In the genomic region with DNA sequence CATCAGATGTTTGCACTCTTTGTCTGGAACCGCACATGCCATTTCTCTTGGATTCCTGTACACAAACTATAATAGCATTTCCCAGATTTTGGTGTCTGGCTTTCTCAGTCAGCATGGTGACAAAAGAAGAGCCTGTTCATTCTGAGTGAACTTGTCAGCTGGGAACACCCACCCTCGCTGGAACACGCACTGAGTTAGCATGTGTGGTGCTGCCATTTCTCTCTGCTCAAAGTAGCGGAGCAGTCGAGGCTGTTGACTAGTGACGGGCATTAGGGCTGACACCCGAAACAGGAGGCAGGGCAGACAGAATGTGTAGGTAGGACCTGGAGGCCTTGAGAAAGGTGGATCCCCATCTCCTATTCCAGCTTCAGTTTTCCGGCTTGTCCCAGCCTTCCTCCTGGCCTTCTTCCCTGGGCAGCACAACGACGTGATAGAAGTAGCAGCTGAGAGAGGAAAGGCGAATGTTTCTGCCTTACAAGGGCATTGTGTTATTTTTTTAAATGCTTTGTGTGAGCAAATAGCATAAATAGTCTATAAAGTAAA, we compare ENCODE assay signal across 12 cellular contexts.
DNase-seq lines count a peak whose midpoint lies in the region; ATAC-seq, FAIRE-seq and TF ChIP-seq lines count a peak whose summit lies in the region.
"Had no signal": no experiment of that assay in that cellular context is flagged by ENCODE, and none has a peak within 500 bp of the region (broad histone marks: within the 10 kb centered on the region; RNA-seq: fewer than 3 reads in every experiment).

No MANE protein-coding gene starts in this region.

- DNase-seq in RWPE1 (ENCODE audit: low spot score): no peak
- peak; percentile 66 for DNase-seq in endodermal cell
- DNase-seq in naive thymus-derived CD4-positive, alpha-beta T cell: no peak
- DNase-seq in type B pancreatic cell (ENCODE audit: extremely low spot score, unreplicated experiment): no peak
- DNase-seq in HTR-8/SVneo (ENCODE audit: insufficient read length, low spot score): no peak
- DNase-seq: NCI-H1436 treated with DMSO at 0.1 percent for 48 hours, SIG-M5 had no signal

- POLR2A ChIA-PET in RWPE1 (lab: Yijun Ruan, JAX; ENCODE audit: low non-redundant PET): no interaction called here
- POLR2A ChIA-PET in naive thymus-derived CD4-positive, alpha-beta T cell (lab: Charles Lee): interaction anchor here (0.8 kb wide), 1 partner anchor 10 kb away, joined by 3 read pairs; no protein-coding TSS in a partner anchor

- no peak for TF ChIP-seq CTCF in RWPE1 (conservative IDR thresholded peaks at IDR 0.05; ENCODE audit: low read depth)
- TF ChIP-seq CTCF in endodermal cell (conservative IDR thresholded peaks at IDR 0.05): no peak
- no peak for TF ChIP-seq CTCF in type B pancreatic cell (conservative IDR thresholded peaks at IDR 0.05)

- H3K4me3 ChIP-seq in endodermal cell (ENCODE audit: low read length): no peak overlapping the region
- no peak overlapping the region for H3K4me3 ChIP-seq in naive thymus-derived CD4-positive, alpha-beta T cell (ENCODE audit: low read length)
- H3K4me3 ChIP-seq: K562 had no signal

- no peak for ATAC-seq in naive thymus-derived CD4-positive, alpha-beta T cell
- no peak for ATAC-seq in HG03442 (IDR thresholded peaks at IDR 0.05; ENCODE audit: unreplicated experiment)
- no peak for ATAC-seq in HG02588 (IDR thresholded peaks at IDR 0.05; ENCODE audit: unreplicated experiment)
- ATAC-seq: K562, sciatic nerve had no signal

- H3K27ac Mint-ChIP-seq in endodermal cell (no peak overlapping the region), type B pancreatic cell (peak overlapping the region; percentile 52)
- H3K27ac Mint-ChIP-seq in naive thymus-derived CD4-positive, alpha-beta T cell: peak overlapping the region in 6 of 9 donors; percentile 16 to 68 (median 45)

- no peaks in the 10 kb centered on the region for H3K9me3 ChIP-seq in endodermal cell (ENCODE audit: control insufficient read depth, low read length)
- H3K9me3 ChIP-seq in naive thymus-derived CD4-positive, alpha-beta T cell (ENCODE audit: control insufficient read depth in 2 of 3, low read length in 3 of 3): no peaks in the 10 kb centered on the region

- H3K9ac ChIP-seq in endodermal cell (ENCODE audit: extremely low read depth, low read length, poor library complexity, severe bottlenecking): no peak overlapping the region

- H3K27ac ChIP-seq in RWPE1: peak overlapping the region; percentile 79
- no peak overlapping the region for H3K27ac ChIP-seq in endodermal cell (ENCODE audit: low read depth, low read length)
- H3K27ac ChIP-seq in naive thymus-derived CD4-positive, alpha-beta T cell (ENCODE audit: low read depth, low read length): no peak overlapping the region

- peaks cover 10% of the 10 kb centered on the region for H3K36me3 Mint-ChIP-seq in endodermal cell (ENCODE audit: low read depth)
- no peaks in the 10 kb centered on the region for H3K36me3 Mint-ChIP-seq in naive thymus-derived CD4-positive, alpha-beta T cell
- peaks cover 18% of the 10 kb centered on the region for H3K36me3 Mint-ChIP-seq in type B pancreatic cell
- H3K36me3 Mint-ChIP-seq: activated naive CD4-positive, alpha-beta T cell treated with anti-CD3 and anti-CD28 coated beads, Interleukin-2, amount 50 U/mL, for 24 hours had no signal

- CTCF ChIA-PET in RWPE1 (lab: Yijun Ruan, JAX): no interaction called here
- CTCF ChIA-PET in naive thymus-derived CD4-positive, alpha-beta T cell (lab: Charles Lee): interaction anchor here (1.1 to 2.2 kb wide), 3 partner anchors 9 to 135 kb away, joined by 4 to 10 read pairs (median 4); no protein-coding TSS in a partner anchor

- H3K36me3 ChIP-seq in endodermal cell (ENCODE audit: control insufficient read depth, insufficient read depth, low read length): no peaks in the 10 kb centered on the region
- H3K36me3 ChIP-seq in naive thymus-derived CD4-positive, alpha-beta T cell (ENCODE audit: control insufficient read depth in 2 of 3, insufficient read depth in 3 of 3, low read length in 3 of 3): no peaks in the 10 kb centered on the region

- no peaks in the 10 kb centered on the region for H3K4me1 ChIP-seq in endodermal cell (ENCODE audit: control insufficient read depth, insufficient read depth, low read length)
- peaks cover 0 to 30% of the 10 kb centered on the region in 2 donors for H3K4me1 ChIP-seq in naive thymus-derived CD4-positive, alpha-beta T cell (ENCODE audit: control insufficient read depth in 2 of 2, insufficient read depth in 2 of 2, low read length in 2 of 2)

- H3K4me3 Mint-ChIP-seq in endodermal cell: no peak overlapping the region
- peak overlapping the region in 2 of 10 donors; percentile 12 to 26 for H3K4me3 Mint-ChIP-seq in naive thymus-derived CD4-positive, alpha-beta T cell
- no peak overlapping the region for H3K4me3 Mint-ChIP-seq in type B pancreatic cell
- H3K4me3 Mint-ChIP-seq: activated naive CD4-positive, alpha-beta T cell treated with anti-CD3 and anti-CD28 coated beads, Interleukin-2, amount 50 U/mL, for 24 hours had no signal

- 86 to 97% methylated on average over 7 to 11 of the region's 11 CpGs for WGBS in endodermal cell (ENCODE audit: insufficient coverage in 1 of 2, insufficient read length in 1 of 2), 2 experiments

- peaks cover 41% of the 10 kb centered on the region for H3K27me3 Mint-ChIP-seq in endodermal cell (ENCODE audit: insufficient read depth)
- H3K27me3 Mint-ChIP-seq in naive thymus-derived CD4-positive, alpha-beta T cell: peaks cover 0 to 12% (median 0%) of the 10 kb centered on the region in 5 donors
- no peaks in the 10 kb centered on the region for H3K27me3 Mint-ChIP-seq in type B pancreatic cell
- H3K27me3 Mint-ChIP-seq: activated naive CD4-positive, alpha-beta T cell treated with anti-CD3 and anti-CD28 coated beads, Interleukin-2, amount 50 U/mL, for 24 hours had no signal

- no peaks in the 10 kb centered on the region for H3K9me3 Mint-ChIP-seq in endodermal cell
- H3K9me3 Mint-ChIP-seq in naive thymus-derived CD4-positive, alpha-beta T cell: no peaks in the 10 kb centered on the region
- no peaks in the 10 kb centered on the region for H3K9me3 Mint-ChIP-seq in type B pancreatic cell
- H3K9me3 Mint-ChIP-seq: activated naive CD4-positive, alpha-beta T cell treated with anti-CD3 and anti-CD28 coated beads, Interleukin-2, amount 50 U/mL, for 24 hours had no signal

- peaks cover 48% of the 10 kb centered on the region for H3K27me3 ChIP-seq in endodermal cell (ENCODE audit: control insufficient read depth, insufficient read depth, low read length, poor library complexity, severe bottlenecking)
- no peaks in the 10 kb centered on the region for H3K27me3 ChIP-seq in naive thymus-derived CD4-positive, alpha-beta T cell (ENCODE audit: control insufficient read depth in 2 of 2, insufficient read depth in 2 of 2, low read length in 2 of 2)

- H3K4me1 Mint-ChIP-seq in endodermal cell: peaks cover 33% of the 10 kb centered on the region
- peaks cover 11 to 69% (median 52%) of the 10 kb centered on the region in 7 donors for H3K4me1 Mint-ChIP-seq in naive thymus-derived CD4-positive, alpha-beta T cell
- H3K4me1 Mint-ChIP-seq in type B pancreatic cell (ENCODE audit: unreplicated experiment): peaks cover 26% of the 10 kb centered on the region

- intact Hi-C loops in naive thymus-derived CD4-positive, alpha-beta T cell (cut with micrococcal nuclease): no loop called here

- FAIRE-seq in HTR-8/SVneo (lab: Jason Lieb, UNC): no peak
- FAIRE-seq: K562 had no signal
